10 cellular contexts compared by ENCODE assay signal in the genomic region with DNA sequence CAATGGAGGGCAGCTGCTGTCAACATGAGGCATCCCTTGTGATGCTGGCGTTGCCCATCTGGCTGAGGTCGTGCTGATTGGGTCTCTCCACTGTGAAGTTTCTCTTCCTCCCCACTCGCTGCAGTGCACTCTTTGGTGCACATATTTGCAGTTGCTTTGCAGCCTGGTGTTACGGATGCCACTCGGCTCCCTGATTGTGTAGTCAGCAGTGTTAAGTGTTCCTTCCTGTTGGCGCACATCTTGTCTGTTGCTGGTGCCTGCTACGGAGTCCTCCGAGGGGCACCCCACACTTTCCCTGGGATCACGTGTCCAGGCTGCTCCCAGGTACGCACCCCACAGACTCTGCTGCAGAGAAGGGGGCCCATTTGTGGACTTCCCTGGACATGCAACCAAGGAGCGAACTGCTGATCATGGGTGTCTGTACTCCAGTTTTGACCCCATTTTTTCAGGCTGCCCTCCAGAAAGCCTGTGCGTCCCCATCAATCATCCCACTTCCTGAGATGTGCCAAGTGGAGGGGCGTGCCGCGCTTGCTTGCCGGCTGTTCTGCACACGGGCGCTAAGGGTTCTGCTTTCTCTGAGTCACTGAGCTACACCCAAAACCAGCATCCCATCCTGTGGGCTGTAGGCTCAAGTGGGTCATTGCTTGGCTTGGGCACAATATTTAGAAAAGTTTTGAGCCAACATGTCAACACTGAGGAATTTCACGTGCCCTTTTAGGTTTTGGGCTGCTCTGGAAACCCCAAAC.
DNase-seq lines count a peak whose midpoint lies in the region; ATAC-seq lines count a peak whose summit lies in the region.
"Had no signal": no experiment of that assay in that cellular context is flagged by ENCODE, and none has a peak within 500 bp of the region (broad histone marks: within the 10 kb centered on the region; RNA-seq: fewer than 3 reads in every experiment).

No MANE protein-coding gene starts in this region.

- no peak overlapping the region for H4K5ac ChIP-seq in mesendoderm (ENCODE audit: low read length)

- no peak overlapping the region for H3K4me3 Mint-ChIP-seq in activated CD8-positive, alpha-beta T cell treated with anti-CD3 and anti-CD28 coated beads, Interleukin-2, amount 10 ng/mL, durations not matched to agents 7 days and 5 days

- no peaks in the 10 kb centered on the region for H3K9me3 Mint-ChIP-seq in activated CD8-positive, alpha-beta T cell treated with anti-CD3 and anti-CD28 coated beads, Interleukin-2, amount 10 ng/mL, durations not matched to agents 7 days and 5 days (ENCODE audit: insufficient read depth)

- no peak overlapping the region for H3K18ac ChIP-seq in mesendoderm (ENCODE audit: low read length)

- H3K79me2 ChIP-seq in mesendoderm (ENCODE audit: control insufficient read depth, insufficient read depth, low read length): no peaks in the 10 kb centered on the region

- no CpG with 5 or more reads among the region's 19 CpGs for WGBS in mesendoderm (ENCODE audit: extremely low coverage, insufficient coverage, low lambda C conversion rate)

- H3K4me3 ChIP-seq in mesendoderm (ENCODE audit: low read length): no peak overlapping the region
- H3K4me3 ChIP-seq: HAP-1 had no signal

- H3K4ac ChIP-seq in mesendoderm (ENCODE audit: low read depth, low read length): no peak overlapping the region

- ATAC-seq in activated CD8-positive, alpha-beta T cell treated with anti-CD3 and anti-CD28 coated beads, Interleukin-2, amount 10 ng/mL, durations not matched to agents 7 days and 5 days: peak; percentile 28
- no peak for ATAC-seq in HG03457 (IDR thresholded peaks at IDR 0.05; ENCODE audit: unreplicated experiment)
- ATAC-seq in HG03469 (IDR thresholded peaks at IDR 0.05; ENCODE audit: unreplicated experiment): no peak

- CTCF ChIA-PET in activated CD8-positive, alpha-beta T cell treated with anti-CD3 and anti-CD28 coated beads, Interleukin-2, amount 10 ng/mL, durations not matched to agents 7 days and 5 days (lab: Charles Lee): interaction anchor here (0.6 to 15.5 kb wide), 43 partner anchors 8 to 556 kb away, joined by 3 to 387 read pairs (median 4); a partner anchor contains a TSS

- H3K27me3 ChIP-seq in mesendoderm (ENCODE audit: insufficient read depth, low read length, poor library complexity): no peaks in the 10 kb centered on the region

- H2BK5ac ChIP-seq in mesendoderm (ENCODE audit: low read length): no peak overlapping the region

- H3K4me1 ChIP-seq in mesendoderm (ENCODE audit: control insufficient read depth, low read depth, low read length): no peaks in the 10 kb centered on the region

- no peak overlapping the region for H4K8ac ChIP-seq in mesendoderm (ENCODE audit: low read depth, low read length)

- H3K27ac ChIP-seq in mesendoderm (ENCODE audit: low read depth, low read length): no peak overlapping the region
- H3K27ac ChIP-seq: neutrophil had no signal

- H2AK5ac ChIP-seq in mesendoderm (ENCODE audit: low read length): no peak overlapping the region

- H3K4me1 Mint-ChIP-seq in activated CD8-positive, alpha-beta T cell treated with anti-CD3 and anti-CD28 coated beads, Interleukin-2, amount 10 ng/mL, durations not matched to agents 7 days and 5 days (ENCODE audit: low read depth): peaks cover 28% of the 10 kb centered on the region

- no peaks in the 10 kb centered on the region for H3K36me3 ChIP-seq in mesendoderm (ENCODE audit: control insufficient read depth, insufficient read depth, low read length)
- H3K36me3 ChIP-seq: HAP-1, neutrophil had no signal

- no peak overlapping the region for H3K23ac ChIP-seq in mesendoderm (ENCODE audit: low read length)

- POLR2A ChIA-PET in activated CD8-positive, alpha-beta T cell treated with anti-CD3 and anti-CD28 coated beads, Interleukin-2, amount 10 ng/mL, durations not matched to agents 7 days and 5 days (lab: Charles Lee): interaction anchor here (1.2 kb wide), 1 partner anchor 151 kb away, joined by 4 read pairs; no protein-coding TSS in a partner anchor

- H3K79me1 ChIP-seq in mesendoderm (ENCODE audit: low read length): no peaks in the 10 kb centered on the region

- no peaks in the 10 kb centered on the region for H3K36me3 Mint-ChIP-seq in activated CD8-positive, alpha-beta T cell treated with anti-CD3 and anti-CD28 coated beads, Interleukin-2, amount 10 ng/mL, durations not matched to agents 7 days and 5 days (ENCODE audit: low read depth)

- no peak overlapping the region for H2BK15ac ChIP-seq in mesendoderm (replicated peaks; ENCODE audit: low read depth)

- peak; percentile 59 for DNase-seq in Daoy (ENCODE audit: low read depth)
- peak; percentile 26 for DNase-seq in LHCN-M2 (ENCODE audit: low read depth)
- DNase-seq in activated CD8-positive, alpha-beta T cell treated with anti-CD3 and anti-CD28 coated beads, Interleukin-2, amount 10 ng/mL, durations not matched to agents 7 days and 5 days: peak; percentile 55
- no peak for DNase-seq in mesendoderm
- DNase-seq in activated effector memory CD4-positive, alpha-beta T cell treated with anti-CD3 and anti-CD28 coated beads, Interleukin-2, amount 50 U/mL, for 16 hours: no peak

- H3K27me3 Mint-ChIP-seq in activated CD8-positive, alpha-beta T cell treated with anti-CD3 and anti-CD28 coated beads, Interleukin-2, amount 10 ng/mL, durations not matched to agents 7 days and 5 days (ENCODE audit: low read depth): peaks cover 37% of the 10 kb centered on the region

- H3K9ac ChIP-seq in mesendoderm (ENCODE audit: low read length): no peak overlapping the region
- H3K9ac ChIP-seq: SK-N-SH had no signal

- peak overlapping the region; percentile 69 for H3K56ac ChIP-seq in mesendoderm (ENCODE audit: low read length)

- H3K4me2 ChIP-seq in mesendoderm (ENCODE audit: low read length): no peak overlapping the region
- H3K4me2 ChIP-seq: SK-N-SH had no signal

- no peak overlapping the region for H2BK120ac ChIP-seq in mesendoderm (ENCODE audit: low read depth, low read length)

- H3K27ac Mint-ChIP-seq in activated CD8-positive, alpha-beta T cell treated with anti-CD3 and anti-CD28 coated beads, Interleukin-2, amount 10 ng/mL, durations not matched to agents 7 days and 5 days: no peak overlapping the region

Comparison
In these comparisons a context has a peak if more than half of its experiments do, and no peak if none do; other contexts are left out.
1. DNase-seq: peak in Daoy (single experiment), LHCN-M2 (single experiment) and activated CD8-positive, alpha-beta T cell treated with anti-CD3 and anti-CD28 coated beads, Interleukin-2, amount 10 ng/mL, durations not matched to agents 7 days and 5 days (single experiment); none in mesendoderm (single experiment) and activated effector memory CD4-positive, alpha-beta T cell treated with anti-CD3 and anti-CD28 coated beads, Interleukin-2, amount 50 U/mL, for 16 hours (single experiment).